Comparison of ENCODE assay signal across 3 cellular contexts in genomic region chr2:169561364-169561763, GRCh38.
TF ChIP-seq lines count a peak whose summit lies in the region.

No MANE protein-coding gene starts in this region.

TF ChIP-seq in HepG2, 621 proteins besides CTCF, POLR2A, EP300 and RAD21:
- TF ChIP-seq ARID3A (IDR thresholded peaks at IDR 0.05; ENCODE audit: low read depth, low read length), result peak; percentile 78; the same call in 1 of the 2 replicates
- TF ChIP-seq RBFOX2 (IDR thresholded peaks at IDR 0.05; ENCODE audit: low read depth, low read length), result no peak

TF ChIP-seq in WTC11, 78 proteins besides CTCF, POLR2A, EP300 and RAD21:
- TF ChIP-seq HMGA2 (CRISPR knock-in tag; IDR thresholded peaks at IDR 0.05) (peak; percentile 73; the same call in 1 of the 2 replicates), RORB (CRISPR knock-in tag; IDR thresholded peaks at IDR 0.05) (no peak), TP53 (CRISPR knock-in tag; IDR thresholded peaks at IDR 0.05) (no peak)
- TF ChIP-seq, protein P1, sequence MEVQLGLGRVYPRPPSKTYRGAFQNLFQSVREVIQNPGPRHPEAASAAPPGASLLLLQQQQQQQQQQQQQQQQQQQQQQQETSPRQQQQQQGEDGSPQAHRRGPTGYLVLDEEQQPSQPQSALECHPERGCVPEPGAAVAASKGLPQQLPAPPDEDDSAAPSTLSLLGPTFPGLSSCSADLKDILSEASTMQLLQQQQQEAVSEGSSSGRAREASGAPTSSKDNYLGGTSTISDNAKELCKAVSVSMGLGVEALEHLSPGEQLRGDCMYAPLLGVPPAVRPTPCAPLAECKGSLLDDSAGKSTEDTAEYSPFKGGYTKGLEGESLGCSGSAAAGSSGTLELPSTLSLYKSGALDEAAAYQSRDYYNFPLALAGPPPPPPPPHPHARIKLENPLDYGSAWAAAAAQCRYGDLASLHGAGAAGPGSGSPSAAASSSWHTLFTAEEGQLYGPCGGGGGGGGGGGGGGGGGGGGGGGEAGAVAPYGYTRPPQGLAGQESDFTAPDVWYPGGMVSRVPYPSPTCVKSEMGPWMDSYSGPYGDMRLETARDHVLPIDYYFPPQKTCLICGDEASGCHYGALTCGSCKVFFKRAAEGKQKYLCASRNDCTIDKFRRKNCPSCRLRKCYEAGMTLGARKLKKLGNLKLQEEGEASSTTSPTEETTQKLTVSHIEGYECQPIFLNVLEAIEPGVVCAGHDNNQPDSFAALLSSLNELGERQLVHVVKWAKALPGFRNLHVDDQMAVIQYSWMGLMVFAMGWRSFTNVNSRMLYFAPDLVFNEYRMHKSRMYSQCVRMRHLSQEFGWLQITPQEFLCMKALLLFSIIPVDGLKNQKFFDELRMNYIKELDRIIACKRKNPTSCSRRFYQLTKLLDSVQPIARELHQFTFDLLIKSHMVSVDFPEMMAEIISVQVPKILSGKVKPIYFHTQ (CRISPR knock-in tag; IDR thresholded peaks at IDR 0.05), result no peak
TF ChIP-seq in WTC11: peak in this region for 1.

TF ChIP-seq in SK-N-SH treated with all-trans-retinoic acid at 6 μM for 48 hours, 23 proteins besides CTCF, POLR2A, EP300 and RAD21:
- TF ChIP-seq CSDC2 (CRISPR knock-in tag; IDR thresholded peaks at IDR 0.05), result no peak
